In genomic region chr19:459724-460511, GRCh38 we compare ENCODE assay signal across 8 cellular contexts. TPM values are rescaled to one million over a fixed set of nuclear protein-coding genes. Genes with fewer than 3 reads are reported as not detected.
DNase-seq lines count a peak whose midpoint lies in the region; ATAC-seq and TF ChIP-seq lines count a peak whose summit lies in the region.

No MANE protein-coding gene starts in this region.

- no peaks in the 10 kb centered on the region for H3F3A ChIP-seq in PC-3 (ENCODE audit: low read length, unreplicated experiment)

- peak overlapping the region; percentile 22; the same call in 1 of the 2 replicates for H3K9ac ChIP-seq in PC-3 (ENCODE audit: low read length)

- in situ Hi-C loops in brain microvascular endothelial cell (cut with HindIII; ENCODE audit: low pct_ligation_motif_present, low sequenced_read_pairs) (no loop called here), gastrocnemius medialis (cut with MboI; ENCODE audit: low sequenced_read_pairs in 4 of 4) (no loop called here)

- POLR2A ChIA-PET in PC-3 (lab: Charles Lee; ENCODE audit: unreplicated experiment) = no interaction called here

- H3K9me3 ChIP-seq in PC-3 (ENCODE audit: low read length) (no peaks in the 10 kb centered on the region), gastrocnemius medialis (no peaks in the 10 kb centered on the region)

- H2AFZ ChIP-seq in PC-3 (ENCODE audit: low read length) = peak overlapping the region; percentile 79

- H3K4me2 ChIP-seq in PC-3 (ENCODE audit: low read length) = peak overlapping the region; percentile 86

- H3K4me1 ChIP-seq in PC-3 (ENCODE audit: insufficient read depth, low read length) = no peaks in the 10 kb centered on the region
- peaks cover 0 to 8% of the 10 kb centered on the region in 2 donors for H3K4me1 ChIP-seq in gastrocnemius medialis

- no peaks in the 10 kb centered on the region for H3K79me2 ChIP-seq in PC-3 (ENCODE audit: low read length)

- ATAC-seq in PC-3 (peak; percentile 51), gastrocnemius medialis (peak; percentile 60 to 68), HG02870 (IDR thresholded peaks at IDR 0.05; ENCODE audit: unreplicated experiment) (no peak)

- H3K27ac ChIP-seq in PC-3 (ENCODE audit: low read length) = no peak overlapping the region
- H3K27ac ChIP-seq in brain microvascular endothelial cell = no peak overlapping the region
- peak overlapping the region; percentile 63 to 84 (median 74) for H3K27ac ChIP-seq in gastrocnemius medialis

- BruUV-seq in PC-3 (replicated peaks; lab: Mats Ljungman, UMichigan) = TSS peak; percentile 81

- H4K20me1 ChIP-seq in PC-3 (ENCODE audit: low read length) = no peaks in the 10 kb centered on the region

- no peaks in the 10 kb centered on the region for H3K36me3 ChIP-seq in PC-3 (ENCODE audit: low read depth, low read length)
- H3K36me3 ChIP-seq in brain microvascular endothelial cell (replicated peaks) = no peaks in the 10 kb centered on the region
- H3K36me3 ChIP-seq in gastrocnemius medialis = no peaks in the 10 kb centered on the region

- intact Hi-C loops in PC-3 (cut with micrococcal nuclease) (no loop called here), gastrocnemius medialis (cut with DNase I; ENCODE audit: low total_unique reads) (loop anchor here (2.0 kb wide), 1 partner anchor 47 kb away; the partner anchor contains the start of gene TPGS1)

- no peaks in the 10 kb centered on the region for H3K9me2 ChIP-seq in PC-3 (replicated peaks; ENCODE audit: low read length)

- H3K27me3 ChIP-seq in PC-3 (ENCODE audit: low read length) (no peaks in the 10 kb centered on the region), brain microvascular endothelial cell (replicated peaks) (peaks cover 14% of the 10 kb centered on the region), gastrocnemius medialis (peaks cover 12 to 20% (median 15%) of the 10 kb centered on the region in 3 donors)

- TF ChIP-seq POLR2A in gastrocnemius medialis (IDR thresholded peaks at IDR 0.05) = peak; percentile 52 to 53

- TF ChIP-seq CTCF in PC-3 (conservative IDR thresholded peaks at IDR 0.05; ENCODE audit: low read depth, low read length) (no peak), brain microvascular endothelial cell (IDR thresholded peaks at IDR 0.05; ENCODE audit: low read depth, low read length, missing control alignments) (no peak), gastrocnemius medialis (IDR thresholded peaks at IDR 0.05 in 4 of 5, conservative IDR thresholded peaks at IDR 0.05 in 1 of 5) (no peak)

- DNase-seq in DMS 273 (lab: John Stamatoyannopoulos, UW; ENCODE audit: unreplicated experiment) (peak; percentile 75), DMS 273 treated with DMSO at 0.1 percent for 48 hours (lab: John Stamatoyannopoulos, UW) (no peak), PC-3 (peak; percentile 23), brain microvascular endothelial cell (no peak), iPS-NIHi7 (ENCODE audit: extremely low spot score) (peak; percentile 90), gastrocnemius medialis (peak in 1 of 2 donors; percentile 25)
- no peak for DNase-seq in NK-92 treated with Interleukin-12 subunit alpha and Interleukin-12 subunit beta, amount 100 ng/mL, for 24 hours (lab: John Stamatoyannopoulos, UW)

- H3K4me3 ChIP-seq in PC-3 (ENCODE audit: low read length) = peak overlapping the region; percentile 64
- peak overlapping the region; percentile 50 for H3K4me3 ChIP-seq in brain microvascular endothelial cell (ENCODE audit: low read depth, low read length)
- H3K4me3 ChIP-seq in gastrocnemius medialis = peak overlapping the region; percentile 59 to 76 (median 62)

- CTCF ChIA-PET in PC-3 (lab: Charles Lee) = no interaction called here

RNA-seq across cellular contexts. Expression of gene SHC2, which starts 0.9 kb away (rescaled TPM):
- total RNA-seq in PC-3 (2014; rRNA removed) (0.18 TPM in 1 of 2 replicates, not detected in the other), gastrocnemius medialis (1 to 10 TPM; 2.1 to 6.2 (median 4.5) TPM)

RNA-seq across cellular contexts. Expression of gene MADCAM1, which starts 36.4 kb away (rescaled TPM):
- 0.11 and 0.17 TPM in 2 replicates for total RNA-seq in PC-3 (2014; rRNA removed)
- under 1 TPM in 1 of 4 donors, not detected in 3; 0.18 TPM for total RNA-seq in gastrocnemius medialis

RNA-seq across cellular contexts. Expression of gene TPGS1, which starts 47.4 kb away (rescaled TPM):
- total RNA-seq in PC-3 (2014; rRNA removed) = 28.5 and 44.0 TPM in 2 replicates
- total RNA-seq in gastrocnemius medialis = 10 to 100 TPM; 29.5 to 64.7 (median 35.6) TPM

RNA-seq across cellular contexts. Expression of gene C2CD4C, which starts 51.0 kb away (rescaled TPM):
- total RNA-seq in PC-3 (2014; rRNA removed) = 0.29 TPM in 2 replicates
- total RNA-seq in gastrocnemius medialis = under 1 TPM; 0.15 to 0.78 (median 0.38) TPM

Comparison
In these comparisons a context has a peak if more than half of its experiments do, and no peak if none do; other contexts are left out.
1. DNase-seq: peak in DMS 273 (single experiment), PC-3 (single experiment) and iPS-NIHi7 (single experiment); none in DMS 273 treated with DMSO at 0.1 percent for 48 hours (single experiment), brain microvascular endothelial cell (single experiment) and NK-92 treated with Interleukin-12 subunit alpha and Interleukin-12 subunit beta, amount 100 ng/mL, for 24 hours (single experiment).
2. H3K27ac ChIP-seq: peak in gastrocnemius medialis (4 of 4); none in PC-3 (single experiment) and brain microvascular endothelial cell (single experiment).
3. Peak in every context shown above with its lines, with median percentiles within 50 percentile points of each other: H3K4me3 ChIP-seq.